19 cellular contexts compared by ENCODE assay signal in genomic region chr1:214636436-214636835, GRCh38.
"Had no signal": no experiment of that assay in that cellular context is flagged by ENCODE, and none has a peak within 500 bp of the region (broad histone marks: within the 10 kb centered on the region; RNA-seq: fewer than 3 reads in every experiment).

No MANE protein-coding gene starts in this region.

- H3K4me3 ChIP-seq: prostate gland, skin epidermis, transverse colon, vagina had no signal

- H3K27me3 ChIP-seq: brain microvascular endothelial cell, foreskin keratinocyte, transverse colon, vagina had no signal

- H3K9me3 ChIP-seq: prostate gland, transverse colon, vagina had no signal

- ATAC-seq: activated CD4-positive, alpha-beta T cell treated with anti-CD3 and anti-CD28 coated beads for 36 hours; activated CD8-positive, alpha-beta T cell treated with anti-CD3 and anti-CD28 coated beads, Interleukin-2, amount 10 ng/mL, durations not matched to agents 7 days and 5 days; foreskin keratinocyte; left ventricle myocardium superior; right cardiac atrium had no signal

- H3K36me3 ChIP-seq: brain microvascular endothelial cell, prostate gland, transverse colon, vagina had no signal

- H3K4me1 ChIP-seq: foreskin keratinocyte, prostate gland, transverse colon, vagina had no signal

- H3K27ac ChIP-seq: brain microvascular endothelial cell, foreskin keratinocyte, prostate gland, skin epidermis, transverse colon, vagina had no signal

- DNase-seq: activated CD4-positive, alpha-beta T cell treated with anti-CD3 and anti-CD28 coated beads for 36 hours; activated CD8-positive, alpha-beta T cell treated with anti-CD3 and anti-CD28 coated beads, Interleukin-2, amount 10 ng/mL, durations not matched to agents 7 days and 5 days; activated naive CD4-positive, alpha-beta T cell; activated naive CD8-positive, alpha-beta T cell treated with anti-CD3 and anti-CD28 coated beads, Interleukin-2, amount 10 ng/mL, durations not matched to agents 7 days and 5 days; brain microvascular endothelial cell; effector CD8-positive, alpha-beta T cell; foreskin keratinocyte; kidney glomerular epithelial cell; left ventricle myocardium superior; nephron progenitor cell; occipital lobe; right cardiac atrium; stimulated activated CD4-positive, alpha-beta T cell treated with anti-CD3 and anti-CD28 coated beads, Interleukin-15, amount 100 ng/mL, for 24 hours; stimulated activated CD4-positive, alpha-beta T cell treated with anti-CD3 and anti-CD28 coated beads, Interleukin-4, amount 100 ng/mL, for 1 hour; stimulated activated naive CD4-positive, alpha-beta T cell; transverse colon had no signal
